ENCODE assay signal across 9 cellular contexts in genomic region chr15:83871808-83872559, GRCh38.
DNase-seq lines count a peak whose midpoint lies in the region; ATAC-seq, FAIRE-seq and TF ChIP-seq lines count a peak whose summit lies in the region.
"Had no signal": no experiment of that assay in that cellular context is flagged by ENCODE, and none has a peak within 500 bp of the region (broad histone marks: within the 10 kb centered on the region; RNA-seq: fewer than 3 reads in every experiment).

No MANE protein-coding gene starts in this region.

- ATAC-seq in GM18861 (IDR thresholded peaks at IDR 0.05; ENCODE audit: unreplicated experiment) (peak; percentile 72), HG03039 (IDR thresholded peaks at IDR 0.05; ENCODE audit: unreplicated experiment) (peak; percentile 59), GM19397 (IDR thresholded peaks at IDR 0.05; ENCODE audit: unreplicated experiment) (no peak)

- H3K4me3 ChIP-seq in choroid plexus epithelial cell (ENCODE audit: low read depth, low read length) = no peak overlapping the region

- no peak for TF ChIP-seq CTCF in choroid plexus epithelial cell (conservative IDR thresholded peaks at IDR 0.05; ENCODE audit: low read depth, low read length)
- no peak for TF ChIP-seq CTCF in D721Med (IDR thresholded peaks at IDR 0.05; ENCODE audit: insufficient read depth, missing control alignments)

- DNase-seq in choroid plexus epithelial cell (ENCODE audit: low read depth) (peak; percentile 78), putamen (ENCODE audit: low spot score) (peak; percentile 41), C1 segment of cervical spinal cord (lab: John Stamatoyannopoulos, UW) (no peak), D721Med (ENCODE audit: insufficient read length, low spot score) (no peak), HuH-7.5 (ENCODE audit: low spot score) (no peak)
- DNase-seq: NCI-H1105 had no signal

- no peak for FAIRE-seq in D721Med (lab: Jason Lieb, UNC)

Comparison
In these comparisons a context has a peak if more than half of its experiments do, and no peak if none do; other contexts are left out.
1. DNase-seq: peak in choroid plexus epithelial cell (single experiment) and putamen (single experiment); none in C1 segment of cervical spinal cord (0 of 14), D721Med (single experiment) and HuH-7.5 (single experiment).